8 cellular contexts compared by ENCODE assay signal in genomic region chr14:51328089-51328941, GRCh38.
DNase-seq lines count a peak whose midpoint lies in the region; ATAC-seq and TF ChIP-seq lines count a peak whose summit lies in the region.

No MANE protein-coding gene starts in this region.

- H3K4me1 Mint-ChIP-seq in effector memory CD8-positive, alpha-beta T cell (ENCODE audit: low read depth in 2 of 2): peaks cover 0 to 1% of the 10 kb centered on the region in 2 donors

- ATAC-seq in heart right ventricle: peak; percentile 65 to 89 (median 78)
- no peak for ATAC-seq in effector memory CD8-positive, alpha-beta T cell (replicated peaks)

- 49 to 51% methylated on average over 9 of the region's 9 CpGs for WGBS in heart right ventricle, 2 donors

- peaks cover 47% of the 10 kb centered on the region in 2 donors for H3K27me3 Mint-ChIP-seq in effector memory CD8-positive, alpha-beta T cell

- TF ChIP-seq CTCF in heart right ventricle (IDR thresholded peaks at IDR 0.05): no peak

- no peaks in the 10 kb centered on the region for H3K9me3 Mint-ChIP-seq in effector memory CD8-positive, alpha-beta T cell

- peaks cover 10 to 25% (median 18%) of the 10 kb centered on the region in 9 donors for H3K4me1 ChIP-seq in heart right ventricle

- no peak overlapping the region for H3K4me3 ChIP-seq in heart right ventricle

- H3K27me3 ChIP-seq in heart right ventricle: no peaks in the 10 kb centered on the region

- no peaks in the 10 kb centered on the region for H3K36me3 Mint-ChIP-seq in effector memory CD8-positive, alpha-beta T cell (ENCODE audit: insufficient read depth)

- intact Hi-C loops in heart right ventricle (cut with DNase I): no loop called here

- no peak overlapping the region for H3K27ac Mint-ChIP-seq in effector memory CD8-positive, alpha-beta T cell

- no peaks in the 10 kb centered on the region for H3K36me3 ChIP-seq in heart right ventricle

- no peak overlapping the region for H3K4me3 Mint-ChIP-seq in effector memory CD8-positive, alpha-beta T cell

- peak overlapping the region in 9 of 10 donors; percentile 46 to 74 (median 57) for H3K27ac ChIP-seq in heart right ventricle

- H3K9me3 ChIP-seq in heart right ventricle: no peaks in the 10 kb centered on the region

- DNase-seq in HPDE6-E6E7 (ENCODE audit: extremely low spot score) (peak; percentile 22), heart right ventricle (peak; percentile 30 to 39), mesenteric fat pad (ENCODE audit: low spot score) (no peak), SIG-M5 (lab: John Stamatoyannopoulos, UW) (no peak), NCI-H2171 treated with DMSO at 0.1 percent for 48 hours (lab: John Stamatoyannopoulos, UW) (no peak)
- DNase-seq in activated CD4-positive, alpha-beta T cell treated with anti-CD3 and anti-CD28 coated beads, Interleukin-2, amount 50 U/mL, for 4 hours: peak; percentile 2 to 5
- DNase-seq in stimulated activated CD4-positive, alpha-beta T cell treated with anti-CD3 and anti-CD28 coated beads, Interleukin-1b, Interleukin-23, amount 100 ng/mL, for 48 hours: peak; percentile 77
- DNase-seq in effector memory CD8-positive, alpha-beta T cell: no peak

Comparison
In these comparisons a context has a peak if more than half of its experiments do, and no peak if none do; other contexts are left out.
1. DNase-seq: peak in HPDE6-E6E7 (single experiment), activated CD4-positive, alpha-beta T cell treated with anti-CD3 and anti-CD28 coated beads, Interleukin-2, amount 50 U/mL, for 4 hours (2 of 2), heart right ventricle (2 of 2) and stimulated activated CD4-positive, alpha-beta T cell treated with anti-CD3 and anti-CD28 coated beads, Interleukin-1b, Interleukin-23, amount 100 ng/mL, for 48 hours (single experiment); none in mesenteric fat pad (single experiment), effector memory CD8-positive, alpha-beta T cell (0 of 3), SIG-M5 (single experiment) and NCI-H2171 treated with DMSO at 0.1 percent for 48 hours (single experiment).